ENCODE assay signal across 22 cellular contexts in the genomic region with DNA sequence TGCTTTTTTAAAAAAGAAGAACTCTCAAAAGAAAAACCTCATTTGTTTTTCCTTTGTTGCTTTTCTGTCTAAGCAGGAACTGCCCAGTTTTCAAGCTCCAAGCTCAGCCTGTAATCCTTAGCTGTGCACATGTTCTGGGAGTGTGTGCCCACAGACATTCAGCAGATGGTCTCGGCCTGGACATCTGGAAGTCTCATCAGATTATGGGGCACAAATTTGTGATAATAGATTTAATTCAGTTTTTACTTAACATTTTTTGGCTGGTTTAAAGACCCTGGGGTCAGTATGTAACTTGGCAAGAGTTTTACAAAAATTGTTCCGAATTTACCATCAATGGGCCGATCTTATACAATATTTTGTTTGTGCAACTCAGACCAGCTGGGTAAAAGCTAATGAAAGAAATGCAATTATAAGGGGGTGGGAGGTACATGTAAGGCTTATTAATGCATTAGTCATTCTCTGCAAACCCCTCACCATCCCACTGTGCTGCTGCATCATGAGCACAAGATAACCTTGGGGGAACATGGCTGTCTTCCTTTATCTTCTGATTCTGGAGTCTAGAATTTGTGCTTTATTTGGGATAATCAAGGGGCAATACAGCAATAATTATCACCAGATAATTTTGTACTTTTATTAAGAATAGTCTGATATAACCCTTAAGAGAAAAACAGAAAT.
"Had no signal": no experiment of that assay in that cellular context is flagged by ENCODE, and none has a peak within 500 bp of the region (broad histone marks: within the 10 kb centered on the region; RNA-seq: fewer than 3 reads in every experiment).

No MANE protein-coding gene starts in this region.

- ATAC-seq: activated T-cell treated with anti-CD3 and anti-CD28 coated beads, Interleukin-2, amount 50 U/mL, for 4 hours; T-helper 17 cell had no signal

- H3K9me3 ChIP-seq: Peyer's patch, SJCRH30 had no signal

- DNase-seq: activated B cell treated with CpG ODN at 0.5 μM for 24 hours; activated CD4-positive, alpha-beta memory T cell treated with anti-CD3 and anti-CD28 coated beads for 36 hours; activated CD4-positive, alpha-beta T cell treated with anti-CD3 and anti-CD28 coated beads, Interleukin-2, amount 10 ng/mL, durations not matched to agents 7 days and 5 days; activated CD8-positive, alpha-beta memory T cell treated with anti-CD3 and anti-CD28 coated beads for 24 hours; activated gamma-delta T cell; activated naive CD4-positive, alpha-beta T cell treated with anti-CD3 and anti-CD28 coated beads for 36 hours; activated T-cell treated with anti-CD3 and anti-CD28 coated beads, Interleukin-2, amount 50 U/mL, for 4 hours; brain microvascular endothelial cell; Karpas-422; NCI-H1048; NCI-H1930; NCI-H2171; NCI-H2227 treated with DMSO at 0.1 percent for 48 hours; NCI-H446 treated with DMSO at 0.1 percent for 48 hours; NCI-H526 treated with DMSO at 0.1 percent for 48 hours; Peyer's patch; Right ventricle myocardium superior; SJCRH30; T-helper 17 cell; T-helper 9 cell had no signal

- H3K36me3 ChIP-seq: brain microvascular endothelial cell, cardiac muscle cell, Peyer's patch, SJCRH30 had no signal

- H3K4me3 ChIP-seq: cardiac muscle cell, Peyer's patch, SJCRH30 had no signal

- H3K27me3 ChIP-seq: brain microvascular endothelial cell, cardiac muscle cell, Peyer's patch, SJCRH30 had no signal

- H3K27ac ChIP-seq: brain microvascular endothelial cell, cardiac muscle cell, Peyer's patch, RWPE1, SJCRH30 had no signal

- H3K4me1 ChIP-seq: Peyer's patch, SJCRH30 had no signal
